ENCODE assay signal across 8 cellular contexts in genomic region chr10:30812018-30812851, GRCh38.
DNase-seq lines count a peak whose midpoint lies in the region; ATAC-seq and TF ChIP-seq lines count a peak whose summit lies in the region.

No MANE protein-coding gene starts in this region.

- H3K4me3 Mint-ChIP-seq in T-cell, result peak overlapping the region in 2 of 3 donors; percentile 15 to 53

- H3K27ac Mint-ChIP-seq in T-cell, result peak overlapping the region; percentile 68 to 69

- DNase-seq in EL (peak; percentile 84), T-cell (no peak), fibroblast of pulmonary artery (ENCODE audit: low read depth) (peak; percentile 96), renal cortical epithelial cell (ENCODE audit: low read depth) (peak; percentile 87), HPDE6-E6E7 (ENCODE audit: extremely low spot score) (no peak), foreskin melanocyte (no peak)

- no peaks in the 10 kb centered on the region for H3K9me3 Mint-ChIP-seq in T-cell

- H3K27me3 Mint-ChIP-seq in T-cell, result no peaks in the 10 kb centered on the region

- H3K4me3 ChIP-seq in fibroblast of pulmonary artery (replicated peaks; ENCODE audit: low read depth, low read length), result no peak overlapping the region

- POLR2A ChIA-PET in T-cell (lab: Charles Lee), result no interaction called here

- peaks cover 26 to 29% (median 29%) of the 10 kb centered on the region in 3 donors for H3K4me1 Mint-ChIP-seq in T-cell

- no peaks in the 10 kb centered on the region for H3K36me3 Mint-ChIP-seq in T-cell

- TF ChIP-seq CTCF in fibroblast of pulmonary artery (IDR thresholded peaks at IDR 0.05; ENCODE audit: low read length, missing control alignments), result no peak

- CTCF ChIA-PET in T-cell (lab: Charles Lee), result interaction anchor here in 1 of 2 donors (0.6 kb wide), 1 partner anchor 1443 kb away, joined by 3 read pairs; no protein-coding TSS in a partner anchor

- peak; percentile 33 to 64 (median 52) for ATAC-seq in T-cell (replicated peaks in 1 of 4)
- ATAC-seq in GM21723 (IDR thresholded peaks at IDR 0.05; ENCODE audit: unreplicated experiment), result no peak
- ATAC-seq in HG02970 (IDR thresholded peaks at IDR 0.05; ENCODE audit: low FRiP score, unreplicated experiment), result no peak

Comparison
In these comparisons a context has a peak if more than half of its experiments do, and no peak if none do; other contexts are left out.
1. DNase-seq: peak in EL (single experiment), fibroblast of pulmonary artery (single experiment) and renal cortical epithelial cell (single experiment); none in T-cell (0 of 34), HPDE6-E6E7 (single experiment) and foreskin melanocyte (single experiment).
2. ATAC-seq: peak in T-cell (4 of 4); none in GM21723 (single experiment) and HG02970 (single experiment).